Comparison of ENCODE assay signal across 9 cellular contexts in the genomic region with DNA sequence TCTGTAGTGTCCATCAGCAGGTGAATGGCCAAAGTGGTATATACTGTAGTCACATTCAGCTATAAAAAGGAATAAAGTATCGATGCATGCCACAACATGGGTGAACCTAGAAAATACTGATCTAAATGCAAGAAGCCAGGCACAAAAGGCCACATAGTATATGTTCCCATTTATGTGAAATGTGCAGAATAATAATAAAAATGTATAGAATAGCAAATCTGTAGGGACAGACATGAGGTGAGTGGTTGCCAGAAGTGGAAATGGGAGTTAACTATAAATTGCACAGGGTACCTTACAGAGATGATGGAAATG. TPM values are rescaled to one million over a fixed set of nuclear protein-coding genes. Genes with fewer than 3 reads are reported as not detected.
DNase-seq lines count a peak whose midpoint lies in the region; ATAC-seq and TF ChIP-seq lines count a peak whose summit lies in the region.
"Had no signal": no experiment of that assay in that cellular context is flagged by ENCODE, and none has a peak within 500 bp of the region (broad histone marks: within the 10 kb centered on the region; RNA-seq: fewer than 3 reads in every experiment).

No MANE protein-coding gene starts in this region.

- H3K9me3 Mint-ChIP-seq in natural killer cell treated with Interleukin-12 subunit alpha and Interleukin-12 subunit beta and Interleukin-15 and Interleukin-18, amount 100 ng/mL, for 72 hours = no peaks in the 10 kb centered on the region

- peak overlapping the region; percentile 92 to 97 for H3K27ac Mint-ChIP-seq in natural killer cell treated with Interleukin-12 subunit alpha and Interleukin-12 subunit beta and Interleukin-15 and Interleukin-18, amount 100 ng/mL, for 72 hours

- H3K27ac ChIP-seq in BLaER1 treated with 17β-estradiol and CSF1 and Interleukin-3, amounts not matched to agents 10 nM and 100 nM = peak overlapping the region in 10 of 11 experiments; percentile 63 to 94 (median 80); a peak in 19 of 22 replicates
- peak overlapping the region; percentile 17 for H3K27ac ChIP-seq in KOPT-K1 (ENCODE audit: low read depth, low read length, poor library complexity, severe bottlenecking)
- H3K27ac ChIP-seq in breast epithelium = peak overlapping the region; percentile 74 to 92

- no peaks in the 10 kb centered on the region for H3K27me3 Mint-ChIP-seq in natural killer cell treated with Interleukin-12 subunit alpha and Interleukin-12 subunit beta and Interleukin-15 and Interleukin-18, amount 100 ng/mL, for 72 hours

- H3K9me3 ChIP-seq in BLaER1 treated with 17β-estradiol and CSF1 and Interleukin-3, amounts not matched to agents 10 nM and 100 nM (replicated peaks in 1 of 11) = peaks cover 6 to 51% (median 25%) of the 10 kb centered on the region in 11 experiments; a peak in 21 of 22 replicates
- H3K9me3 ChIP-seq in KOPT-K1 (ENCODE audit: insufficient read depth, low read length, poor library complexity, severe bottlenecking) (peaks cover 15% of the 10 kb centered on the region), breast epithelium (no peaks in the 10 kb centered on the region)

- CTCF ChIA-PET in HEK293T (lab: Yijun Ruan, JAX) = no interaction called here

- H3K4me1 Mint-ChIP-seq in natural killer cell treated with Interleukin-12 subunit alpha and Interleukin-12 subunit beta and Interleukin-15 and Interleukin-18, amount 100 ng/mL, for 72 hours (ENCODE audit: low read depth in 2 of 2) = peaks cover 15 to 24% of the 10 kb centered on the region in 2 donors

- no peaks in the 10 kb centered on the region for H3K4me1 ChIP-seq in BLaER1 treated with 17β-estradiol and CSF1 and Interleukin-3, amounts not matched to agents 10 nM and 100 nM
- H3K4me1 ChIP-seq in breast epithelium = no peaks in the 10 kb centered on the region

- no peak overlapping the region for H3K4me3 ChIP-seq in BLaER1 treated with 17β-estradiol and CSF1 and Interleukin-3, amounts not matched to agents 10 nM and 100 nM
- no peak overlapping the region for H3K4me3 ChIP-seq in breast epithelium

- DNase-seq in breast epithelium (ENCODE audit: low spot score in 2 of 2) = no peak
- DNase-seq in natural killer cell treated with Interleukin-12 subunit alpha and Interleukin-12 subunit beta and Interleukin-15 and Interleukin-18, amount 100 ng/mL, for 72 hours (ENCODE audit: low spot score) = no peak
- no peak for DNase-seq in HEK293T (ENCODE audit: extremely low spot score)
- DNase-seq: DMS79 had no signal

- intact Hi-C loops in breast epithelium (cut with DNase I; ENCODE audit: low total_unique reads) = no loop called here

- no peak overlapping the region for H3K4me2 ChIP-seq in BLaER1 treated with 17β-estradiol and CSF1 and Interleukin-3, amounts not matched to agents 10 nM and 100 nM

- H3K36me3 Mint-ChIP-seq in natural killer cell treated with Interleukin-12 subunit alpha and Interleukin-12 subunit beta and Interleukin-15 and Interleukin-18, amount 100 ng/mL, for 72 hours = peaks cover 18% of the 10 kb centered on the region

- no peak for ATAC-seq in natural killer cell treated with Interleukin-12 subunit alpha and Interleukin-12 subunit beta and Interleukin-15 and Interleukin-18, amount 100 ng/mL, for 72 hours
- ATAC-seq in GM18861 (IDR thresholded peaks at IDR 0.05; ENCODE audit: unreplicated experiment) (no peak), GM21619 (IDR thresholded peaks at IDR 0.05; ENCODE audit: unreplicated experiment) (no peak), HG02759 (IDR thresholded peaks at IDR 0.05; ENCODE audit: unreplicated experiment) (no peak)

- peak overlapping the region in 6 of 11 experiments; percentile 43 to 82 (median 59); a peak in 8 of 22 replicates for H3K9ac ChIP-seq in BLaER1 treated with 17β-estradiol and CSF1 and Interleukin-3, amounts not matched to agents 10 nM and 100 nM

- no peak for TF ChIP-seq POLR2A in breast epithelium (IDR thresholded peaks at IDR 0.05)

- peaks cover 0 to 51% (median 34%) of the 10 kb centered on the region in 11 experiments; a peak in 16 of 22 replicates for H4K20me1 ChIP-seq in BLaER1 treated with 17β-estradiol and CSF1 and Interleukin-3, amounts not matched to agents 10 nM and 100 nM

- H3K27me3 ChIP-seq in BLaER1 treated with 17β-estradiol and CSF1 and Interleukin-3, amounts not matched to agents 10 nM and 100 nM = no peaks in the 10 kb centered on the region
- no peaks in the 10 kb centered on the region for H3K27me3 ChIP-seq in breast epithelium

- peaks cover 60 to 95% (median 79%) of the 10 kb centered on the region in 11 experiments for H3K36me3 ChIP-seq in BLaER1 treated with 17β-estradiol and CSF1 and Interleukin-3, amounts not matched to agents 10 nM and 100 nM
- H3K36me3 ChIP-seq in KOPT-K1 (ENCODE audit: insufficient read depth, low read length) (peaks cover 91% of the 10 kb centered on the region), breast epithelium (no peaks in the 10 kb centered on the region)

- H3K4me3 Mint-ChIP-seq in natural killer cell treated with Interleukin-12 subunit alpha and Interleukin-12 subunit beta and Interleukin-15 and Interleukin-18, amount 100 ng/mL, for 72 hours = peak overlapping the region; percentile 48

- POLR2A ChIA-PET in HEK293T (lab: Yijun Ruan, JAX) = no interaction called here

- TF ChIP-seq CTCF in breast epithelium (IDR thresholded peaks at IDR 0.05) = no peak

TF ChIP-seq in HEK293T, 16 proteins besides CTCF, POLR2A, EP300 and RAD21:
- no peak for TF ChIP-seq SP1 (IDR thresholded peaks at IDR 0.05)
- no peak for TF ChIP-seq NFRKB (IDR thresholded peaks at IDR 0.05)
- no peak for TF ChIP-seq ZNF384 (IDR thresholded peaks at IDR 0.05)
- no peak for TF ChIP-seq L3MBTL2 (conservative IDR thresholded peaks at IDR 0.05)
- TF ChIP-seq SUZ12 (IDR thresholded peaks at IDR 0.05) = no peak
- TF ChIP-seq FOXA1 (IDR thresholded peaks at IDR 0.05) = no peak
- TF ChIP-seq TARDBP (IDR thresholded peaks at IDR 0.05) = no peak
- no peak for TF ChIP-seq FOXK2 (IDR thresholded peaks at IDR 0.05)
- TF ChIP-seq ELF4 (IDR thresholded peaks at IDR 0.05) = no peak
- no peak for TF ChIP-seq FOXM1 (IDR thresholded peaks at IDR 0.05; ENCODE audit: borderline replicate concordance)
- no peak for TF ChIP-seq LEF1 (IDR thresholded peaks at IDR 0.05; ENCODE audit: borderline replicate concordance)
- TF ChIP-seq CTBP1 (IDR thresholded peaks at IDR 0.05; ENCODE audit: borderline replicate concordance) = no peak
- no peak for TF ChIP-seq BHLHE40 (IDR thresholded peaks at IDR 0.05; ENCODE audit: borderline replicate concordance)
- TF ChIP-seq, protein P1, sequence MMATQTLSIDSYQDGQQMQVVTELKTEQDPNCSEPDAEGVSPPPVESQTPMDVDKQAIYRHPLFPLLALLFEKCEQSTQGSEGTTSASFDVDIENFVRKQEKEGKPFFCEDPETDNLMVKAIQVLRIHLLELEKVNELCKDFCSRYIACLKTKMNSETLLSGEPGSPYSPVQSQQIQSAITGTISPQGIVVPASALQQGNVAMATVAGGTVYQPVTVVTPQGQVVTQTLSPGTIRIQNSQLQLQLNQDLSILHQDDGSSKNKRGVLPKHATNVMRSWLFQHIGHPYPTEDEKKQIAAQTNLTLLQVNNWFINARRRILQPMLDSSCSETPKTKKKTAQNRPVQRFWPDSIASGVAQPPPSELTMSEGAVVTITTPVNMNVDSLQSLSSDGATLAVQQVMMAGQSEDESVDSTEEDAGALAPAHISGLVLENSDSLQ (IDR thresholded peaks at IDR 0.05) = no peak
- TF ChIP-seq ARNT (IDR thresholded peaks at IDR 0.05) = no peak
- TF ChIP-seq HDGF (IDR thresholded peaks at IDR 0.05; ENCODE audit: borderline replicate concordance) = no peak
TF ChIP-seq in HEK293T: peak in this region for 0.

RNA-seq across cellular contexts. Expression of a gene that starts 23.1 kb away (rescaled TPM):
- 1 to 10 TPM; 3.7 to 7.9 (median 6.0) TPM for total RNA-seq in breast epithelium
- not detected for total RNA-seq in natural killer cell treated with Interleukin-12 subunit alpha and Interleukin-12 subunit beta and Interleukin-15 and Interleukin-18, amount 100 ng/mL, for 72 hours

RNA-seq across cellular contexts. Expression of a gene that starts 47.6 kb away (rescaled TPM):
- 10 to 100 TPM; 58.0 to 87.2 (median 75.2) TPM for total RNA-seq in breast epithelium
- 10 to 100 TPM; 44.2 to 55.5 TPM for total RNA-seq in natural killer cell treated with Interleukin-12 subunit alpha and Interleukin-12 subunit beta and Interleukin-15 and Interleukin-18, amount 100 ng/mL, for 72 hours

Comparison
In these comparisons a context has a peak if more than half of its experiments do, and no peak if none do; other contexts are left out.
1. H3K27ac ChIP-seq: peak in every context shown above with its lines; median percentile 83 in breast epithelium; 80 in BLaER1 treated with 17β-estradiol and CSF1 and Interleukin-3, amounts not matched to agents 10 nM and 100 nM; 17 in KOPT-K1.
2. RNA of a gene that starts 23.1 kb away (total RNA-seq): 3.7 to 7.9 TPM in breast epithelium; not detected in natural killer cell treated with Interleukin-12 subunit alpha and Interleukin-12 subunit beta and Interleukin-15 and Interleukin-18, amount 100 ng/mL, for 72 hours; every median in the first group is over 4 times any median in the second.